25 cellular contexts compared by ENCODE assay signal in genomic region chr9:124885551-124885950, GRCh38. TPM values are rescaled to one million over a fixed set of nuclear protein-coding genes. Genes with fewer than 3 reads are reported as not detected.
DNase-seq lines count a peak whose midpoint lies in the region; ATAC-seq and TF ChIP-seq lines count a peak whose summit lies in the region.
"Had no signal": no experiment of that assay in that cellular context is flagged by ENCODE, and none has a peak within 500 bp of the region (broad histone marks: within the 10 kb centered on the region; RNA-seq: fewer than 3 reads in every experiment).

No MANE protein-coding gene starts in this region.

- H3K4me3 Mint-ChIP-seq in activated CD8-positive, alpha-beta T cell treated with anti-CD3 and anti-CD28 coated beads, Interleukin-2, amount 10 ng/mL, durations not matched to agents 7 days and 5 days, result no peak overlapping the region
- H3K4me3 Mint-ChIP-seq in activated CD8-positive, alpha-beta T cell treated with anti-CD3 and anti-CD28 coated beads for 36 hours, result no peak overlapping the region
- no peak overlapping the region for H3K4me3 Mint-ChIP-seq in effector memory CD8-positive, alpha-beta T cell
- H3K4me3 Mint-ChIP-seq in neural crest cell (no peak overlapping the region), chondrocyte (ENCODE audit: unreplicated experiment) (no peak overlapping the region)
- H3K4me3 Mint-ChIP-seq: CD8-positive, alpha-beta memory T cell had no signal

- no peak for TF ChIP-seq CTCF in activated CD8-positive, alpha-beta T cell treated with anti-CD3 and anti-CD28 coated beads for 36 hours (IDR thresholded peaks at IDR 0.05)
- TF ChIP-seq CTCF in neural crest cell (conservative IDR thresholded peaks at IDR 0.05) (no peak), chondrocyte (IDR thresholded peaks at IDR 0.05) (no peak)

- ATAC-seq in activated CD8-positive, alpha-beta T cell treated with anti-CD3 and anti-CD28 coated beads, Interleukin-2, amount 10 ng/mL, durations not matched to agents 7 days and 5 days, result no peak
- ATAC-seq in activated CD8-positive, alpha-beta T cell treated with anti-CD3 and anti-CD28 coated beads for 36 hours, result no peak
- no peak for ATAC-seq in effector memory CD8-positive, alpha-beta T cell (replicated peaks)
- ATAC-seq in HG02588 (IDR thresholded peaks at IDR 0.05; ENCODE audit: unreplicated experiment), result no peak

- intact Hi-C loops in activated CD8-positive, alpha-beta T cell treated with anti-CD3 and anti-CD28 coated beads for 36 hours (cut with micrococcal nuclease), result no loop called here

- H3K27me3 Mint-ChIP-seq in activated CD8-positive, alpha-beta T cell treated with anti-CD3 and anti-CD28 coated beads, Interleukin-2, amount 10 ng/mL, durations not matched to agents 7 days and 5 days (ENCODE audit: low read depth), result no peaks in the 10 kb centered on the region
- no peaks in the 10 kb centered on the region for H3K27me3 Mint-ChIP-seq in activated CD8-positive, alpha-beta T cell treated with anti-CD3 and anti-CD28 coated beads for 36 hours
- no peaks in the 10 kb centered on the region for H3K27me3 Mint-ChIP-seq in effector memory CD8-positive, alpha-beta T cell
- H3K27me3 Mint-ChIP-seq in neural crest cell (ENCODE audit: low read depth) (no peaks in the 10 kb centered on the region), chondrocyte (ENCODE audit: low read depth) (no peaks in the 10 kb centered on the region)

- DNase-seq in activated CD8-positive, alpha-beta T cell treated with anti-CD3 and anti-CD28 coated beads, Interleukin-2, amount 10 ng/mL, durations not matched to agents 7 days and 5 days, result no peak
- DNase-seq in activated CD8-positive, alpha-beta T cell treated with anti-CD3 and anti-CD28 coated beads for 36 hours, result no peak
- no peak for DNase-seq in effector memory CD8-positive, alpha-beta T cell
- DNase-seq in neural crest cell (ENCODE audit: low read depth, low spot score), result no peak
- no peak for DNase-seq in NCI-H2081 treated with DMSO at 0.1 percent for 48 hours (lab: John Stamatoyannopoulos, UW)
- no peak for DNase-seq in chondrocyte (ENCODE audit: low spot score)
- no peak for DNase-seq in NCI-H1436 treated with DMSO at 0.1 percent for 48 hours (lab: John Stamatoyannopoulos, UW)
- DNase-seq: ACHN; C1 segment of cervical spinal cord; Calu3; CD8-positive, alpha-beta memory T cell; DMS79 treated with DMSO at 0.1 percent for 48 hours; GF-D8; GOT3; KBM-7; NCI-H1105 treated with DMSO at 0.1 percent for 48 hours; NCI-H2029; NCI-H2227 treated with DMSO at 0.1 percent for 48 hours; NCI-H69; RPMI8226; SHP77 had no signal

- POLR2A ChIA-PET in activated CD8-positive, alpha-beta T cell treated with anti-CD3 and anti-CD28 coated beads, Interleukin-2, amount 10 ng/mL, durations not matched to agents 7 days and 5 days (lab: Charles Lee), result interaction anchor here (1.1 to 2.3 kb wide), 2 partner anchors 15 to 25 kb away, joined by 3 to 10 read pairs; no protein-coding TSS in a partner anchor
- POLR2A ChIA-PET in activated CD8-positive, alpha-beta T cell treated with anti-CD3 and anti-CD28 coated beads for 36 hours (lab: Charles Lee), result interaction anchor here (1.5 kb wide), 1 partner anchor 15 kb away, joined by 5 read pairs; no protein-coding TSS in a partner anchor

- H3K4me1 Mint-ChIP-seq in activated CD8-positive, alpha-beta T cell treated with anti-CD3 and anti-CD28 coated beads, Interleukin-2, amount 10 ng/mL, durations not matched to agents 7 days and 5 days (ENCODE audit: low read depth), result no peaks in the 10 kb centered on the region
- no peaks in the 10 kb centered on the region for H3K4me1 Mint-ChIP-seq in activated CD8-positive, alpha-beta T cell treated with anti-CD3 and anti-CD28 coated beads for 36 hours (ENCODE audit: low read depth)
- peaks cover 5 to 6% of the 10 kb centered on the region in 2 donors for H3K4me1 Mint-ChIP-seq in effector memory CD8-positive, alpha-beta T cell (ENCODE audit: low read depth in 2 of 2)
- H3K4me1 Mint-ChIP-seq in neural crest cell (no peaks in the 10 kb centered on the region), chondrocyte (ENCODE audit: low read depth) (no peaks in the 10 kb centered on the region)

- H3K9me3 Mint-ChIP-seq in activated CD8-positive, alpha-beta T cell treated with anti-CD3 and anti-CD28 coated beads, Interleukin-2, amount 10 ng/mL, durations not matched to agents 7 days and 5 days (ENCODE audit: insufficient read depth), result no peaks in the 10 kb centered on the region
- H3K9me3 Mint-ChIP-seq in activated CD8-positive, alpha-beta T cell treated with anti-CD3 and anti-CD28 coated beads for 36 hours, result no peaks in the 10 kb centered on the region
- H3K9me3 Mint-ChIP-seq in effector memory CD8-positive, alpha-beta T cell, result no peaks in the 10 kb centered on the region
- no peaks in the 10 kb centered on the region for H3K9me3 Mint-ChIP-seq in neural crest cell
- no peaks in the 10 kb centered on the region for H3K9me3 Mint-ChIP-seq in chondrocyte (ENCODE audit: low read depth)
- H3K9me3 Mint-ChIP-seq: CD8-positive, alpha-beta memory T cell had no signal

- peaks cover 40% of the 10 kb centered on the region for H3K36me3 Mint-ChIP-seq in activated CD8-positive, alpha-beta T cell treated with anti-CD3 and anti-CD28 coated beads, Interleukin-2, amount 10 ng/mL, durations not matched to agents 7 days and 5 days (ENCODE audit: low read depth)
- H3K36me3 Mint-ChIP-seq in activated CD8-positive, alpha-beta T cell treated with anti-CD3 and anti-CD28 coated beads for 36 hours (ENCODE audit: low read depth), result peaks cover 57% of the 10 kb centered on the region
- peaks cover 20% of the 10 kb centered on the region for H3K36me3 Mint-ChIP-seq in effector memory CD8-positive, alpha-beta T cell (ENCODE audit: insufficient read depth)
- H3K36me3 Mint-ChIP-seq in neural crest cell (ENCODE audit: low read depth), result peaks cover 6% of the 10 kb centered on the region
- H3K36me3 Mint-ChIP-seq in chondrocyte (ENCODE audit: low read depth), result peaks cover 35% of the 10 kb centered on the region

- CTCF ChIA-PET in activated CD8-positive, alpha-beta T cell treated with anti-CD3 and anti-CD28 coated beads, Interleukin-2, amount 10 ng/mL, durations not matched to agents 7 days and 5 days (lab: Charles Lee), result interaction anchor here (1.3 kb wide), 1 partner anchor 9 kb away, joined by 4 read pairs; no protein-coding TSS in a partner anchor
- CTCF ChIA-PET in activated CD8-positive, alpha-beta T cell treated with anti-CD3 and anti-CD28 coated beads for 36 hours (lab: Charles Lee), result interaction anchor here (1.2 kb wide), 1 partner anchor 32 kb away, joined by 3 read pairs; the partner anchor contains the start of gene WDR38

- peak overlapping the region; percentile 11 for H3K27ac Mint-ChIP-seq in activated CD8-positive, alpha-beta T cell treated with anti-CD3 and anti-CD28 coated beads, Interleukin-2, amount 10 ng/mL, durations not matched to agents 7 days and 5 days
- H3K27ac Mint-ChIP-seq in activated CD8-positive, alpha-beta T cell treated with anti-CD3 and anti-CD28 coated beads for 36 hours, result no peak overlapping the region
- peak overlapping the region; percentile 0 to 27 for H3K27ac Mint-ChIP-seq in effector memory CD8-positive, alpha-beta T cell
- H3K27ac Mint-ChIP-seq in neural crest cell (ENCODE audit: unreplicated experiment), result peak overlapping the region; percentile 14
- H3K27ac Mint-ChIP-seq in chondrocyte (ENCODE audit: unreplicated experiment), result no peak overlapping the region

RNA-seq across cellular contexts. Expression of gene ARPC5L, which starts 23.6 kb away (rescaled TPM):
- 10 to 100 TPM; 82.0 to 86.0 TPM for total RNA-seq in activated CD8-positive, alpha-beta T cell treated with anti-CD3 and anti-CD28 coated beads, Interleukin-2, amount 10 ng/mL, durations not matched to agents 7 days and 5 days
- 10 to 100 TPM; 72.7 to 73.9 TPM for total RNA-seq in activated CD8-positive, alpha-beta T cell treated with anti-CD3 and anti-CD28 coated beads for 36 hours
- total RNA-seq in neural crest cell, result 41.9 and 42.1 TPM in 2 replicates
- 30.1 to 36.0 TPM (median 35.1 TPM) in 3 replicates for total RNA-seq in chondrocyte

RNA-seq across cellular contexts. Expression of gene RPL35, which starts 23.8 kb away (rescaled TPM):
- 1,000 to 10,000 TPM; 1,341 to 1,437 TPM for total RNA-seq in activated CD8-positive, alpha-beta T cell treated with anti-CD3 and anti-CD28 coated beads, Interleukin-2, amount 10 ng/mL, durations not matched to agents 7 days and 5 days
- total RNA-seq in activated CD8-positive, alpha-beta T cell treated with anti-CD3 and anti-CD28 coated beads for 36 hours, result 1,000 to 10,000 TPM; 2,301 to 2,341 TPM
- total RNA-seq in neural crest cell (1,588 and 1,675 TPM in 2 replicates), chondrocyte (706 to 837 TPM (median 731 TPM) in 3 replicates)

RNA-seq across cellular contexts. Expression of gene WDR38, which starts 32.3 kb away (rescaled TPM):
- not detected for total RNA-seq in activated CD8-positive, alpha-beta T cell treated with anti-CD3 and anti-CD28 coated beads, Interleukin-2, amount 10 ng/mL, durations not matched to agents 7 days and 5 days
- total RNA-seq in activated CD8-positive, alpha-beta T cell treated with anti-CD3 and anti-CD28 coated beads for 36 hours, result not detected
- not detected in 2 replicates for total RNA-seq in neural crest cell
- not detected in 3 replicates for total RNA-seq in chondrocyte
- total RNA-seq: Calu3; CD8-positive, alpha-beta memory T cell; LHCN-M2; MCF 10A; NCI-H460 had no signal

RNA-seq across cellular contexts. Expression of gene GOLGA1, which starts 55.3 kb away (rescaled TPM):
- 10 to 100 TPM; 14.0 to 16.2 TPM for total RNA-seq in activated CD8-positive, alpha-beta T cell treated with anti-CD3 and anti-CD28 coated beads, Interleukin-2, amount 10 ng/mL, durations not matched to agents 7 days and 5 days
- total RNA-seq in activated CD8-positive, alpha-beta T cell treated with anti-CD3 and anti-CD28 coated beads for 36 hours, result 10 to 100 TPM; 20.9 to 21.6 TPM
- 15.9 and 18.7 TPM in 2 replicates for total RNA-seq in neural crest cell
- total RNA-seq in chondrocyte, result 22.3 to 25.0 TPM (median 24.0 TPM) in 3 replicates

Comparison
In these comparisons a context has a peak if more than half of its experiments do, and no peak if none do; other contexts are left out.
1. H3K27ac Mint-ChIP-seq: peak in activated CD8-positive, alpha-beta T cell treated with anti-CD3 and anti-CD28 coated beads, Interleukin-2, amount 10 ng/mL, durations not matched to agents 7 days and 5 days (single experiment), effector memory CD8-positive, alpha-beta T cell (2 of 2) and neural crest cell (single experiment); none in activated CD8-positive, alpha-beta T cell treated with anti-CD3 and anti-CD28 coated beads for 36 hours (single experiment) and chondrocyte (single experiment).